In the genomic region with DNA sequence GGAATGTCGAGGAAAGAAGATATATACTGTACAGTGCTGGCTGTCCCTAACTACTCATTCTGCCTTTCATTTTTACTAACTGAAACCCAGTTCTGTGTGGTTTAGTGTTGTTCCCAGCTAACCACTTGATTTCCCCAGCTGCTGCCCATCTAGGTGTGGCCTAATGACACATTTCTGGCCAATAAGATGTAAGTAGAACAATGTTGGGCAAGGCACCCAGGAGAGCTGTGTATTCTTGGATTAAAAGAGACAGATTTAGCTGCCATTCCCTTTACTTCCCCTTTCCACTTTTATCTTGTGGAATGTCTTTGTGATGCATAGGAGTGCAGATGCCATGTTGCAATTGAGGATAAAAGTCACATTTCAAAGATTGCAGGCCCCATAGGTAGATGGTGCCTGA, we compare ENCODE assay signal across 17 cellular contexts. TPM values are rescaled to one million over a fixed set of nuclear protein-coding genes. Genes with fewer than 3 reads are reported as not detected.
DNase-seq lines count a peak whose midpoint lies in the region; ATAC-seq, FAIRE-seq and TF ChIP-seq lines count a peak whose summit lies in the region.
"Had no signal": no experiment of that assay in that cellular context is flagged by ENCODE, and none has a peak within 500 bp of the region (broad histone marks: within the 10 kb centered on the region; RNA-seq: fewer than 3 reads in every experiment).

No MANE protein-coding gene starts in this region.

- H4K20me1 ChIP-seq in GM12878 (ENCODE audit: control insufficient read depth, insufficient read depth) = no peaks in the 10 kb centered on the region

- in situ Hi-C loops in GM12878 (cut with MboI) = no loop called here

- peak; percentile 65 for ATAC-seq in HG03342 (IDR thresholded peaks at IDR 0.05; ENCODE audit: unreplicated experiment)
- ATAC-seq in GM12878 = peak; percentile 66
- ATAC-seq in esophagus mucosa = no peak

- TF ChIP-seq CTCF in GM12878 (IDR thresholded peaks at IDR 0.05 in 2 of 3, conservative IDR thresholded peaks at IDR 0.05 in 1 of 3; ENCODE audit: control insufficient read depth in 2 of 3, extremely low read depth in 1 of 3, insufficient read depth in 1 of 3, low read depth in 3 of 3, low read length in 3 of 3) = no peak

- no peaks in the 10 kb centered on the region for H3K4me1 ChIP-seq in GM12878 (ENCODE audit: control insufficient read depth, insufficient read depth, low read length)
- H3K4me1 ChIP-seq: ascending aorta had no signal

- TF ChIP-seq RAD21 in GM12878 (IDR thresholded peaks at IDR 0.05; ENCODE audit: insufficient read depth, low read depth, low read length) = no peak

- intact Hi-C loops in GM12878 (cut with micrococcal nuclease; ENCODE audit: unreplicated experiment) = no loop called here

- CTCF ChIA-PET in GM12878 (lab: Yijun Ruan, JAX) = interaction anchor here (0.6 kb wide), 2 partner anchors 18 to 798 kb away, joined by 3 read pairs; no protein-coding TSS in a partner anchor

- no peak overlapping the region for H3K4me2 ChIP-seq in GM12878 (ENCODE audit: control insufficient read depth, insufficient read depth)

- TF ChIP-seq POLR2A in GM12878 (IDR thresholded peaks at IDR 0.05; ENCODE audit: low read depth, low read length) = no peak

- H3K9me3 ChIP-seq in GM12878 (replicated peaks; ENCODE audit: control insufficient read depth, insufficient read depth, low read length) = no peaks in the 10 kb centered on the region
- H3K9me3 ChIP-seq: ascending aorta had no signal

- no TSS peak for BruUV-seq in GM12878 (replicated peaks; lab: Mats Ljungman, UMichigan)

- no peak overlapping the region for H3K9ac ChIP-seq in GM12878 (ENCODE audit: control insufficient read depth, insufficient read depth, low read length)

- DNase-seq in ELF-1 (ENCODE audit: low read depth, low spot score) = peak; percentile 48
- DNase-seq in H4 (ENCODE audit: low spot score) = peak; percentile 5
- no peak for DNase-seq in GM12878 (ENCODE audit: low read depth, low spot score)
- DNase-seq in medulla oblongata (ENCODE audit: extremely low spot score) = no peak
- DNase-seq in NCI-H128 (lab: John Stamatoyannopoulos, UW; ENCODE audit: unreplicated experiment) = no peak
- no peak for DNase-seq in NCI-H526 treated with DMSO at 0.1 percent for 48 hours (lab: John Stamatoyannopoulos, UW)
- DNase-seq: activated CD4-positive, alpha-beta T cell treated with anti-CD3 and anti-CD28 coated beads, Interleukin-2, amount 50 U/mL, for 48 hours; CD8-positive, alpha-beta memory T cell; NCI-H2227 treated with DMSO at 0.1 percent for 48 hours; T-helper 2 cell; trophoblast cell had no signal

- 0% methylated on average over 1 of the region's 1 CpG for WGBS in GM12878 (ENCODE audit: insufficient coverage, insufficient replicate concordance, low lambda C conversion rate, missing lambda C conversion rate)

- POLR2A ChIA-PET in GM12878 (lab: Charles Lee) = no interaction called here

- SMC1A ChIA-PET in GM12878 (lab: Charles Lee; ENCODE audit: uncharacterized antibody, unreplicated experiment) = no interaction called here

- RAD21 ChIA-PET in GM12878 (lab: Charles Lee; ENCODE audit: unreplicated experiment) = no interaction called here

- no peaks in the 10 kb centered on the region for H3K36me3 ChIP-seq in GM12878 (ENCODE audit: control insufficient read depth in 2 of 2, insufficient read depth in 2 of 2, low read length in 1 of 2)
- H3K36me3 ChIP-seq: ascending aorta had no signal

- H3K27me3 ChIP-seq in GM12878 (replicated peaks in 1 of 2; ENCODE audit: control insufficient read depth in 2 of 2, insufficient read depth in 2 of 2, low read length in 1 of 2) = no peaks in the 10 kb centered on the region
- H3K27me3 ChIP-seq: ascending aorta had no signal

- no peak for FAIRE-seq in GM12878 (lab: Jason Lieb, UNC)
- FAIRE-seq: G401.6, GM18507, islet of Langerhans had no signal

- no peak overlapping the region for H3K27ac ChIP-seq in GM12878 (ENCODE audit: control insufficient read depth, insufficient read depth)
- H3K27ac ChIP-seq: ascending aorta had no signal

- H2AFZ ChIP-seq in GM12878 (ENCODE audit: control insufficient read depth, low read depth, low read length) = no peak overlapping the region

- H3K79me2 ChIP-seq in GM12878 (ENCODE audit: control insufficient read depth, insufficient read depth, low read length) = no peaks in the 10 kb centered on the region

- H3K4me3 ChIP-seq in GM12878 = no peak overlapping the region
- H3K4me3 ChIP-seq: ascending aorta had no signal

- no peak for TF ChIP-seq EP300 in GM12878 (IDR thresholded peaks at IDR 0.05; ENCODE audit: borderline replicate concordance in 1 of 2, control insufficient read depth in 1 of 2, low read depth in 2 of 2, low read length in 2 of 2)

TF ChIP-seq in GM12878, 131 proteins besides CTCF, POLR2A, EP300 and RAD21 (continues in another document):
- TF ChIP-seq NFXL1 (IDR thresholded peaks at IDR 0.05; ENCODE audit: borderline replicate concordance) (no peak), CEBPZ (IDR thresholded peaks at IDR 0.05; ENCODE audit: low read depth, low read length) (no peak), ZSCAN29 (IDR thresholded peaks at IDR 0.05) (no peak), SPI1 (IDR thresholded peaks at IDR 0.05; ENCODE audit: borderline replicate concordance, insufficient read depth, low read depth, low read length) (no peak), WRNIP1 (IDR thresholded peaks at IDR 0.05; ENCODE audit: borderline replicate concordance, low read depth, low read length) (no peak), ELK1 (IDR thresholded peaks at IDR 0.05; ENCODE audit: low read depth, low read length) (no peak), SKIL (IDR thresholded peaks at IDR 0.05; ENCODE audit: low read depth, poor library complexity, severe bottlenecking) (no peak)

RNA-seq across cellular contexts. Expression of gene PCDH9, which starts 28.3 kb away (rescaled TPM):
- 5.6 and 7.7 TPM in 2 replicates for total RNA-seq in H4 (2014; rRNA removed; shearing (Covaris generic))
- 0.02 TPM in 1 of 2 replicates, not detected in the other for total RNA-seq in GM12878 (2013; cell fraction: nucleolus; rRNA removed)
- total RNA-seq in GM12878 (2014; rRNA removed) (0.05 and 0.11 TPM in 2 replicates), GM12878 (2014; rRNA removed; fragmentation: Illumina TruSeq; extraction: Trizol) (0.04 and 0.05 TPM in 2 replicates), GM12878 (2021) (0.05 and 0.08 TPM in 2 replicates), esophagus mucosa (0.08 TPM)
- 0.03 TPM for polyA plus RNA-seq in GM12878 (2011; ENCODE audit: low read depth)
- polyA plus RNA-seq in GM12878 (2011; rRNA removed) (2.3 and 2.7 TPM in 2 replicates), GM12878 (2014; fragmentation: Illumina TruSeq; extraction: Trizol) (0.12 and 0.14 TPM in 2 replicates), GM12878 (2014; fragmentation: Nextera tagmentation; extraction: Ambion mirVana) (under 1 TPM; 0.02 to 0.05 TPM), GM12878 (2014; rRNA removed) (0.03 and 0.05 TPM in 2 replicates), GM12878 (2016; fragmentation: Nextera tagmentation; extraction: Ambion mirVana) (under 1 TPM in 1 of 2 experiments, not detected in 1; 0.09 TPM)
- 1.1 and 1.6 TPM in 2 replicates for polyA plus RNA-seq in GM12878 (2011; cell fraction: cytosol; rRNA removed)
- polyA plus RNA-seq in GM12878 (2011; cell fraction: nucleus; rRNA removed) = 1.8 and 1.9 TPM in 2 replicates
- not detected in 2 replicates for polyA plus RNA-seq in GM12878 (2012)
- 5.4 and 7.9 TPM in 2 replicates for polyA minus RNA-seq in GM12878 (2011; rRNA and poly(A)+ RNA removed)
- 0.67 and 1.1 TPM in 2 replicates for polyA minus RNA-seq in GM12878 (2011; cell fraction: cytosol; rRNA and poly(A)+ RNA removed)
- polyA minus RNA-seq in GM12878 (2011; cell fraction: nucleus; rRNA and poly(A)+ RNA removed) = 3.7 and 5.1 TPM in 2 replicates

Comparison
In these comparisons a context has a peak if more than half of its experiments do, and no peak if none do; other contexts are left out.
1. DNase-seq: peak in ELF-1 (single experiment) and H4 (single experiment); none in GM12878 (single experiment), medulla oblongata (single experiment), NCI-H128 (single experiment) and NCI-H526 treated with DMSO at 0.1 percent for 48 hours (single experiment).